8 cellular contexts compared by ENCODE assay signal in genomic region chr1:32703479-32704291, GRCh38. TPM values are rescaled to one million over a fixed set of nuclear protein-coding genes. Genes with fewer than 3 reads are reported as not detected.
DNase-seq lines count a peak whose midpoint lies in the region; FAIRE-seq and TF ChIP-seq lines count a peak whose summit lies in the region.

No MANE protein-coding gene starts in this region.

- H3K23me2 ChIP-seq in H1 (ENCODE audit: low read depth, low read length), result peaks cover 9% of the 10 kb centered on the region; the same call in 1 of the 2 replicates

- peaks cover 0 to 15% (median 6%) of the 10 kb centered on the region in 4 experiments; a peak in 6 of 7 replicates for H3K4me1 ChIP-seq in H1 (replicated peaks in 1 of 4; ENCODE audit: control insufficient read depth in 3 of 4, insufficient read depth in 4 of 4, low read length in 3 of 4)
- peaks cover 37% of the 10 kb centered on the region for H3K4me1 ChIP-seq in muscle layer of colon (ENCODE audit: insufficient read depth, low read length)

- H3K18ac ChIP-seq in H1 (ENCODE audit: extremely low read depth, low read length), result peak overlapping the region; percentile 60

- H3K9me3 ChIP-seq in H1 (ENCODE audit: insufficient read depth in 2 of 2, low read depth in 1 of 2, low read length in 1 of 2) (no peaks in the 10 kb centered on the region), muscle layer of colon (ENCODE audit: low read length) (no peaks in the 10 kb centered on the region)

- H3K4me3 ChIP-seq in H1 (ENCODE audit: extremely low read depth in 1 of 4, insufficient read depth in 2 of 4, low read depth in 3 of 4, low read length in 4 of 4), result peak overlapping the region in 2 of 4 experiments; percentile 29 to 69; a peak in 4 of 8 replicates
- H3K4me3 ChIP-seq in muscle layer of colon (ENCODE audit: low read depth in 1 of 2, low read length in 2 of 2), result peak overlapping the region; percentile 67 to 84

- H3K79me1 ChIP-seq in H1 (ENCODE audit: low read depth, low read length), result no peaks in the 10 kb centered on the region

- H2BK12ac ChIP-seq in H1 (ENCODE audit: low read depth, low read length), result peak overlapping the region; percentile 80; the same call in 1 of the 2 replicates

- DNase-seq in AG08396 (ENCODE audit: low spot score) (peak; percentile 93), LHCN-M2 (ENCODE audit: low read depth) (peak; percentile 91), H1 (ENCODE audit: low read depth in 1 of 2, low spot score in 2 of 2) (no peak), GM10248 (ENCODE audit: extremely low spot score) (no peak), DMS153 treated with DMSO at 0.1 percent for 48 hours (lab: John Stamatoyannopoulos, UW; ENCODE audit: unreplicated experiment) (no peak), DMS153 (lab: John Stamatoyannopoulos, UW) (no peak)
- no peak for DNase-seq in stimulated activated CD8-positive, alpha-beta memory T cell treated with anti-CD3 and anti-CD28 coated beads, Interleukin-4, amount 100 ng/mL, for 48 hours

- H3K79me2 ChIP-seq in H1 (ENCODE audit: control insufficient read depth in 1 of 2, insufficient read depth in 2 of 2, low read length in 2 of 2), result no peaks in the 10 kb centered on the region

- no peak for FAIRE-seq in H1 (lab: Jason Lieb, UNC)

- H3K27ac ChIP-seq in H1 (ENCODE audit: low read depth, low read length) (no peak overlapping the region), muscle layer of colon (ENCODE audit: low read depth, low read length) (peak overlapping the region; percentile 92)

- no peaks in the 10 kb centered on the region for H4K20me1 ChIP-seq in H1 (replicated peaks in 1 of 2; ENCODE audit: control insufficient read depth in 1 of 2, insufficient read depth in 2 of 2, low read length in 2 of 2)

- TF ChIP-seq CTCF in H1 (IDR thresholded peaks at IDR 0.05; ENCODE audit: control extremely low read depth in 1 of 3, insufficient read depth in 1 of 3, low read depth in 1 of 3, low read length in 3 of 3) (no peak), GM10248 (IDR thresholded peaks at IDR 0.05; ENCODE audit: control extremely low read depth, extremely low read depth, low read depth, missing control alignments) (no peak)

- H2AFZ ChIP-seq in H1 (ENCODE audit: low read length), result no peak overlapping the region

- H2BK20ac ChIP-seq in H1 (ENCODE audit: low read length), result peak overlapping the region; percentile 82; the same call in 1 of the 2 replicates

- no peak overlapping the region for H3K56ac ChIP-seq in H1 (replicated peaks; ENCODE audit: insufficient read length, low read depth, low read length)

- H3K4me2 ChIP-seq in H1 (ENCODE audit: insufficient read depth in 1 of 2, low read depth in 2 of 2, low read length in 2 of 2), result peak overlapping the region; percentile 78 to 98

- no peak overlapping the region for H3K4ac ChIP-seq in H1 (replicated peaks; ENCODE audit: insufficient read length, low read depth, low read length)

- TF ChIP-seq POLR2A in H1 (IDR thresholded peaks at IDR 0.05; ENCODE audit: control extremely low read depth in 1 of 2, low read depth in 2 of 2, low read length in 2 of 2), result no peak

- H2BK15ac ChIP-seq in H1 (ENCODE audit: low read length), result peak overlapping the region; percentile 55; the same call in 1 of the 2 replicates

- peak overlapping the region in 2 of 4 experiments; percentile 19 to 32; a peak in 3 of 7 replicates for H3K9ac ChIP-seq in H1 (replicated peaks in 1 of 4; ENCODE audit: extremely low read depth in 1 of 4, low read depth in 3 of 4, low read length in 3 of 4)
- H3K9ac ChIP-seq in muscle layer of colon (ENCODE audit: low read length), result peak overlapping the region; percentile 71

- CTCF ChIA-PET in H1 (lab: Charles Lee; ENCODE audit: partially characterized antibody) (interaction anchor here (1.2 to 6.6 kb wide), 6 partner anchors 9 to 69 kb away, joined by 3 to 68 read pairs (median 4); no protein-coding TSS in a partner anchor), GM10248 (lab: Yijun Ruan, JAX) (interaction anchor here (3.8 to 5.0 kb wide), 2 partner anchors 8 to 70 kb away, joined by 24 to 29 read pairs; no protein-coding TSS in a partner anchor)

- H2BK120ac ChIP-seq in H1 (replicated peaks; ENCODE audit: low read depth, low read length), result no peak overlapping the region

- no peak overlapping the region for H3K23ac ChIP-seq in H1 (ENCODE audit: insufficient read length)

- H2AK5ac ChIP-seq in H1 (ENCODE audit: low read depth, low read length), result peak overlapping the region; percentile 72; the same call in 1 of the 2 replicates

- H2BK5ac ChIP-seq in H1 (ENCODE audit: low read depth, low read length), result no peak overlapping the region

- POLR2A ChIA-PET in H1 (lab: Charles Lee; ENCODE audit: partially characterized antibody), result interaction anchor here (1.0 to 7.4 kb wide), 6 partner anchors 16 to 71 kb away, joined by 3 to 53 read pairs (median 4); partner anchors contain the start of gene RBBP4
- POLR2A ChIA-PET in GM10248 (lab: Yijun Ruan, JAX), result no interaction called here

- no peaks in the 10 kb centered on the region for H3K36me3 ChIP-seq in H1 (ENCODE audit: control insufficient read depth in 2 of 4, insufficient read depth in 4 of 4, low read length in 3 of 4)
- H3K36me3 ChIP-seq in muscle layer of colon (ENCODE audit: insufficient read depth, low read length), result no peaks in the 10 kb centered on the region

- H3K27me3 ChIP-seq in H1 (replicated peaks in 1 of 4; ENCODE audit: control insufficient read depth in 3 of 4, extremely low read depth in 1 of 4, insufficient read depth in 3 of 4, low read length in 3 of 4) (peaks cover 5 to 35% (median 29%) of the 10 kb centered on the region in 4 experiments), muscle layer of colon (ENCODE audit: control insufficient read depth in 1 of 2, insufficient read depth in 2 of 2, low read length in 2 of 2) (no peaks in the 10 kb centered on the region)

- 67% methylated on average over 18 of the region's 18 CpGs; no CpG with 5 or more reads in 1 of the 2 experiments for WGBS in H1 (ENCODE audit: extremely low coverage in 1 of 2, insufficient coverage in 1 of 2, insufficient read length in 1 of 2, insufficient replicate concordance in 2 of 2, low coverage in 1 of 2, low lambda C conversion rate in 2 of 2, missing lambda C conversion rate in 1 of 2), 2 experiments

- TF ChIP-seq EP300 in H1 (IDR thresholded peaks at IDR 0.05; ENCODE audit: borderline replicate concordance in 1 of 2, low read depth in 2 of 2, low read length in 2 of 2), result no peak

- no peak overlapping the region for H3K14ac ChIP-seq in H1 (ENCODE audit: insufficient read length)

- no peak overlapping the region for H4K91ac ChIP-seq in H1 (replicated peaks; ENCODE audit: insufficient read length, low read length)

- no peak for TF ChIP-seq RAD21 in H1 (IDR thresholded peaks at IDR 0.05 in 1 of 2, conservative IDR thresholded peaks at IDR 0.05 in 1 of 2; ENCODE audit: low read depth in 2 of 2, low read length in 2 of 2)

- H4K5ac ChIP-seq in H1 (ENCODE audit: insufficient read length, low read depth, low read length), result no peak overlapping the region

- peak overlapping the region; percentile 57; the same call in 1 of the 2 replicates for H4K8ac ChIP-seq in H1 (ENCODE audit: extremely low read depth, insufficient read depth, low read length)

TF ChIP-seq in H1, 55 proteins besides CTCF, POLR2A, EP300 and RAD21:
- TF ChIP-seq BCL11A (IDR thresholded peaks at IDR 0.05; ENCODE audit: low read depth in 2 of 2, low read length in 2 of 2) (no peak), CBX8 (IDR thresholded peaks at IDR 0.05; ENCODE audit: borderline replicate concordance, low read depth, low read length) (no peak)

RNA-seq across cellular contexts. Expression of gene SYNC, which starts 1.1 kb away (rescaled TPM):
- total RNA-seq in LHCN-M2 (2014; rRNA removed), result 50.5 and 55.2 TPM in 2 replicates
- 24.7 TPM for polyA plus RNA-seq in LHCN-M2 (2012)
- 0.17 TPM in 1 of 2 replicates, not detected in the other for total RNA-seq in H1 (2021; fragmentation: NEBNext Ultra II Directional; extraction: Animal tissue kit (Norgen Biotek cat#: 25700))
- 0.06 TPM in 1 of 2 replicates, not detected in the other for polyA plus RNA-seq in H1 (2011; rRNA removed)
- polyA plus RNA-seq in H1 (2011; cell fraction: cytosol; rRNA removed), result 0.45 TPM
- polyA plus RNA-seq in H1 (2011; cell fraction: nucleus; rRNA removed), result not detected
- not detected in 4 replicates for polyA plus RNA-seq in H1 (2012, experiment 1 of 2)
- polyA plus RNA-seq in H1 (2012, experiment 2 of 2), result not detected
- polyA plus RNA-seq in H1 (2013, experiment 1 of 2), result 0.08 TPM
- polyA plus RNA-seq in H1 (2013, experiment 2 of 2), result 0.06 TPM
- 0.12 TPM in 1 of 2 replicates, not detected in the other for polyA minus RNA-seq in H1 (2011; rRNA and poly(A)+ RNA removed)
- not detected for polyA minus RNA-seq in H1 (2011; cell fraction: cytosol; rRNA and poly(A)+ RNA removed)
- 0.20 TPM for polyA minus RNA-seq in H1 (2011; cell fraction: nucleus; rRNA and poly(A)+ RNA removed)

RNA-seq across cellular contexts. Expression of gene RBBP4, which starts 52.7 kb away (rescaled TPM):
- 114 and 150 TPM in 2 replicates for total RNA-seq in LHCN-M2 (2014; rRNA removed)
- polyA plus RNA-seq in LHCN-M2 (2012), result 111 TPM
- 397 and 402 TPM in 2 replicates for total RNA-seq in H1 (2021; fragmentation: NEBNext Ultra II Directional; extraction: Animal tissue kit (Norgen Biotek cat#: 25700))
- 93.1 and 147 TPM in 2 replicates for polyA plus RNA-seq in H1 (2011; rRNA removed)
- 147 TPM for polyA plus RNA-seq in H1 (2011; cell fraction: cytosol; rRNA removed)
- 97.4 TPM for polyA plus RNA-seq in H1 (2011; cell fraction: nucleus; rRNA removed)
- polyA plus RNA-seq in H1 (2012, experiment 1 of 2), result 262 to 316 TPM (median 294 TPM) in 4 replicates
- polyA plus RNA-seq in H1 (2012, experiment 2 of 2), result 36.2 TPM
- 165 TPM for polyA plus RNA-seq in H1 (2013, experiment 1 of 2)
- 156 TPM for polyA plus RNA-seq in H1 (2013, experiment 2 of 2)
- 297 and 391 TPM in 2 replicates for polyA minus RNA-seq in H1 (2011; rRNA and poly(A)+ RNA removed)
- 150 TPM for polyA minus RNA-seq in H1 (2011; cell fraction: cytosol; rRNA and poly(A)+ RNA removed)
- 219 TPM for polyA minus RNA-seq in H1 (2011; cell fraction: nucleus; rRNA and poly(A)+ RNA removed)

RNA-seq across cellular contexts. Expression of gene ZBTB8OS, which starts 53.3 kb away (rescaled TPM):
- 33.0 and 34.3 TPM in 2 replicates for total RNA-seq in LHCN-M2 (2014; rRNA removed)
- 58.8 TPM for polyA plus RNA-seq in LHCN-M2 (2012)
- 54.1 and 68.0 TPM in 2 replicates for total RNA-seq in H1 (2021; fragmentation: NEBNext Ultra II Directional; extraction: Animal tissue kit (Norgen Biotek cat#: 25700))
- 33.5 and 74.2 TPM in 2 replicates for polyA plus RNA-seq in H1 (2011; rRNA removed)
- 86.7 TPM for polyA plus RNA-seq in H1 (2011; cell fraction: cytosol; rRNA removed)
- 14.5 TPM for polyA plus RNA-seq in H1 (2011; cell fraction: nucleus; rRNA removed)
- 74.2 to 105 TPM (median 79.3 TPM) in 4 replicates for polyA plus RNA-seq in H1 (2012, experiment 1 of 2)
- 71.6 TPM for polyA plus RNA-seq in H1 (2012, experiment 2 of 2)
- polyA plus RNA-seq in H1 (2013, experiment 1 of 2), result 80.0 TPM
- polyA plus RNA-seq in H1 (2013, experiment 2 of 2), result 82.3 TPM
- 18.8 and 20.6 TPM in 2 replicates for polyA minus RNA-seq in H1 (2011; rRNA and poly(A)+ RNA removed)
- 13.5 TPM for polyA minus RNA-seq in H1 (2011; cell fraction: cytosol; rRNA and poly(A)+ RNA removed)
- 20.0 TPM for polyA minus RNA-seq in H1 (2011; cell fraction: nucleus; rRNA and poly(A)+ RNA removed)

Comparison
In these comparisons a context has a peak if more than half of its experiments do, and no peak if none do; other contexts are left out.
1. DNase-seq: peak in AG08396 (single experiment) and LHCN-M2 (single experiment); none in H1 (0 of 2), GM10248 (single experiment), DMS153 treated with DMSO at 0.1 percent for 48 hours (single experiment), stimulated activated CD8-positive, alpha-beta memory T cell treated with anti-CD3 and anti-CD28 coated beads, Interleukin-4, amount 100 ng/mL, for 48 hours (single experiment) and DMS153 (single experiment).
2. RNA of gene SYNC, which starts 1.1 kb away (total RNA-seq): 50.5 to 55.2 TPM in LHCN-M2; 0.17 TPM in H1; every median in the first group is over 10 times any median in the second.